15 cellular contexts compared by ENCODE assay signal in the genomic region with DNA sequence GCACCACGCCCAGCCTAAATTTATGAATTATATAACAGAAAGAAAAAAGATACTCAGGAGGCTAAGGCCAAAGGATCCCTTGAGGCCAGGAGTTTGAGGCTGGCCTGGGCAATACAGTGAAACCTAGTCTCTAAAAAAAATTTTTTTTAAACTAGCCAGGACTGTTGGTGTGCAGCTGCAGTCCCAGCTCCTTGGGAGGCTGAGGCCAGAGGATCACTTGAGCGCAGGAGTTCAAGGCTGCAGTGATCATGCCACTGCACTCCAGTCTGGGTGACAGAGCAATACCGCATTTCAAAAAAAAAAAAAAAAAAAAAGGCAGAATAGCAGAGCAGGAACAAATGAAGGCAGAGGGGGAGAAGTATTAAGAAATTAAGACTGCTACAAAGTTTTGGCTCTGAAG. TPM values are rescaled to one million over a fixed set of nuclear protein-coding genes. Genes with fewer than 3 reads are reported as not detected.
A peak's percentile ranks its signal among the peaks of the same experiment; 100 is the strongest.
DNase-seq lines count a peak whose midpoint lies in the region; ATAC-seq, FAIRE-seq and TF ChIP-seq lines count a peak whose summit lies in the region.
"Had no signal": no experiment of that assay in that cellular context is flagged by ENCODE, and none has a peak within 500 bp of the region (broad histone marks: within the 10 kb centered on the region; RNA-seq: fewer than 3 reads in every experiment).

No MANE protein-coding gene starts in this region.

- H3K27ac ChIP-seq in CD4-positive, alpha-beta memory T cell (ENCODE audit: low read depth, low read length): no peak overlapping the region
- H3K27ac ChIP-seq in uterus: no peak overlapping the region
- H3K27ac ChIP-seq: A549, PC-9 had no signal

- no peak overlapping the region for H3K4me3 ChIP-seq in CD4-positive, alpha-beta memory T cell (ENCODE audit: low read length in 2 of 2)
- H3K4me3 ChIP-seq in uterus: no peak overlapping the region
- H3K4me3 ChIP-seq: A549, PC-9 had no signal

- peaks cover 50% of the 10 kb centered on the region for H3K4me1 ChIP-seq in CD4-positive, alpha-beta memory T cell (ENCODE audit: insufficient read depth, low read length)
- H3K4me1 ChIP-seq in uterus: peaks cover 0 to 12% of the 10 kb centered on the region in 2 donors

- no peaks in the 10 kb centered on the region for H3K27me3 Mint-ChIP-seq in activated T-cell treated with anti-CD3 and anti-CD28 coated beads, Interleukin-2, amount 50 U/mL, for 72 hours (ENCODE audit: low read depth)
- H3K27me3 Mint-ChIP-seq in CD4-positive, alpha-beta memory T cell: no peaks in the 10 kb centered on the region
- no peaks in the 10 kb centered on the region for H3K27me3 Mint-ChIP-seq in activated T-helper 1 cell treated with anti-CD3 and anti-CD28 coated beads, Interleukin-12 subunit alpha, Interleukin-12 subunit beta, Interleukin-2, Interleukin-4 antibody, amounts not matched to agents 30 ng/mL and 10 ng/mL and 1 ng/mL, durations not matched to agents 14 hours and 24 hours and 36 hours (ENCODE audit: insufficient read depth)
- H3K27me3 Mint-ChIP-seq in neural crest cell (ENCODE audit: low read depth): no peaks in the 10 kb centered on the region

- POLR2A ChIA-PET in CD4-positive, alpha-beta memory T cell (lab: Charles Lee; ENCODE audit: partially characterized antibody): interaction anchor here (7.6 kb wide), 1 partner anchor 114 kb away, joined by 167 read pairs; the partner anchor contains the start of gene NFKBIA

- H3K27me3 ChIP-seq in CD4-positive, alpha-beta memory T cell (ENCODE audit: insufficient read depth, low read length): no peaks in the 10 kb centered on the region
- no peaks in the 10 kb centered on the region for H3K27me3 ChIP-seq in uterus

- H3K27ac Mint-ChIP-seq in activated T-cell treated with anti-CD3 and anti-CD28 coated beads, Interleukin-2, amount 50 U/mL, for 72 hours: peak overlapping the region; percentile 59
- H3K27ac Mint-ChIP-seq in CD4-positive, alpha-beta memory T cell: peak overlapping the region in 4 of 7 donors; percentile 43 to 70 (median 64)
- no peak overlapping the region for H3K27ac Mint-ChIP-seq in activated T-helper 1 cell treated with anti-CD3 and anti-CD28 coated beads, Interleukin-12 subunit alpha, Interleukin-12 subunit beta, Interleukin-2, Interleukin-4 antibody, amounts not matched to agents 30 ng/mL and 10 ng/mL and 1 ng/mL, durations not matched to agents 14 hours and 24 hours and 36 hours
- H3K27ac Mint-ChIP-seq in neural crest cell (ENCODE audit: unreplicated experiment): no peak overlapping the region
- H3K27ac Mint-ChIP-seq: CD8-positive, alpha-beta T cell had no signal

- no peak for DNase-seq in activated T-cell treated with anti-CD3 and anti-CD28 coated beads, Interleukin-2, amount 50 U/mL, for 72 hours
- no peak for DNase-seq in activated T-cell treated with anti-CD3 and anti-CD28 coated beads, Interleukin-2, amount 50 U/mL, for 1 hour
- no peak for DNase-seq in CD4-positive, alpha-beta memory T cell
- DNase-seq in activated T-helper 1 cell treated with anti-CD3 and anti-CD28 coated beads, Interleukin-12 subunit alpha, Interleukin-12 subunit beta, Interleukin-2, Interleukin-4 antibody, amounts not matched to agents 30 ng/mL and 10 ng/mL and 1 ng/mL, durations not matched to agents 14 hours and 24 hours and 36 hours (ENCODE audit: low spot score): no peak
- DNase-seq in neural crest cell (ENCODE audit: low read depth, low spot score): no peak
- no peak for DNase-seq in uterus
- DNase-seq in urothelium cell line (ENCODE audit: low spot score): no peak
- DNase-seq: CD8-positive, alpha-beta T cell; GOT3; NCI-H1092; NCI-H1694 treated with DMSO at 0.1 percent for 48 hours; NCI-H446; PC-9 had no signal

- intact Hi-C loops in CD4-positive, alpha-beta memory T cell (cut with micrococcal nuclease): loop anchor here (5.0 kb wide), 2 partner anchors 518 to 538 kb away; partner anchors contain the start of genes BRMS1L and RALGAPA1
- intact Hi-C loops in activated T-helper 1 cell treated with anti-CD3 and anti-CD28 coated beads, Interleukin-12 subunit alpha, Interleukin-12 subunit beta, Interleukin-2, Interleukin-4 antibody, amounts not matched to agents 30 ng/mL and 10 ng/mL and 1 ng/mL, durations not matched to agents 14 hours and 24 hours and 36 hours (cut with micrococcal nuclease): loop anchor here (5.0 to 10.0 kb wide), 4 partner anchors 243 to 538 kb away; partner anchors contain the start of genes BRMS1L and INSM2
- intact Hi-C loops in uterus (cut with DNase I; ENCODE audit: low total_unique reads): no loop called here

- H3K4me3 Mint-ChIP-seq in activated T-cell treated with anti-CD3 and anti-CD28 coated beads, Interleukin-2, amount 50 U/mL, for 72 hours: no peak overlapping the region
- H3K4me3 Mint-ChIP-seq in CD4-positive, alpha-beta memory T cell: peak overlapping the region in 1 of 8 donors; percentile 27
- H3K4me3 Mint-ChIP-seq in activated T-helper 1 cell treated with anti-CD3 and anti-CD28 coated beads, Interleukin-12 subunit alpha, Interleukin-12 subunit beta, Interleukin-2, Interleukin-4 antibody, amounts not matched to agents 30 ng/mL and 10 ng/mL and 1 ng/mL, durations not matched to agents 14 hours and 24 hours and 36 hours: peak overlapping the region; percentile 46
- H3K4me3 Mint-ChIP-seq in neural crest cell: peak overlapping the region; percentile 45
- H3K4me3 Mint-ChIP-seq: CD8-positive, alpha-beta T cell had no signal

- no peaks in the 10 kb centered on the region for H3K9me3 ChIP-seq in CD4-positive, alpha-beta memory T cell (ENCODE audit: control insufficient read depth in 1 of 2, low read length in 2 of 2)
- no peaks in the 10 kb centered on the region for H3K9me3 ChIP-seq in uterus
- H3K9me3 ChIP-seq: A549 had no signal

- no peaks in the 10 kb centered on the region for H3K36me3 ChIP-seq in CD4-positive, alpha-beta memory T cell (ENCODE audit: insufficient read depth, low read length)
- H3K36me3 ChIP-seq in uterus: no peaks in the 10 kb centered on the region

- H3K36me3 Mint-ChIP-seq in activated T-cell treated with anti-CD3 and anti-CD28 coated beads, Interleukin-2, amount 50 U/mL, for 72 hours (ENCODE audit: insufficient read depth in 2 of 2): peaks cover 12 to 14% of the 10 kb centered on the region in 2 donors
- peaks cover 0 to 11% of the 10 kb centered on the region in 2 donors for H3K36me3 Mint-ChIP-seq in CD4-positive, alpha-beta memory T cell
- H3K36me3 Mint-ChIP-seq in activated T-helper 1 cell treated with anti-CD3 and anti-CD28 coated beads, Interleukin-12 subunit alpha, Interleukin-12 subunit beta, Interleukin-2, Interleukin-4 antibody, amounts not matched to agents 30 ng/mL and 10 ng/mL and 1 ng/mL, durations not matched to agents 14 hours and 24 hours and 36 hours (ENCODE audit: low read depth): peaks cover 24% of the 10 kb centered on the region
- H3K36me3 Mint-ChIP-seq in neural crest cell (ENCODE audit: low read depth): no peaks in the 10 kb centered on the region

- CTCF ChIA-PET in CD4-positive, alpha-beta memory T cell (lab: Charles Lee; ENCODE audit: partially characterized antibody): no interaction called here

- H3K4me1 Mint-ChIP-seq in activated T-cell treated with anti-CD3 and anti-CD28 coated beads, Interleukin-2, amount 50 U/mL, for 72 hours (ENCODE audit: low read depth): peaks cover 72% of the 10 kb centered on the region
- H3K4me1 Mint-ChIP-seq in CD4-positive, alpha-beta memory T cell: peaks cover 38 to 68% (median 51%) of the 10 kb centered on the region in 4 donors
- H3K4me1 Mint-ChIP-seq in activated T-helper 1 cell treated with anti-CD3 and anti-CD28 coated beads, Interleukin-12 subunit alpha, Interleukin-12 subunit beta, Interleukin-2, Interleukin-4 antibody, amounts not matched to agents 30 ng/mL and 10 ng/mL and 1 ng/mL, durations not matched to agents 14 hours and 24 hours and 36 hours (ENCODE audit: low read depth): peaks cover 65% of the 10 kb centered on the region
- H3K4me1 Mint-ChIP-seq in neural crest cell: peaks cover 32% of the 10 kb centered on the region

- TF ChIP-seq CTCF in neural crest cell (conservative IDR thresholded peaks at IDR 0.05) (no peak), uterus (IDR thresholded peaks at IDR 0.05) (no peak)

- ATAC-seq in activated T-cell treated with anti-CD3 and anti-CD28 coated beads, Interleukin-2, amount 50 U/mL, for 72 hours (replicated peaks in 1 of 2): no peak
- ATAC-seq in HG03342 (IDR thresholded peaks at IDR 0.05; ENCODE audit: unreplicated experiment): no peak
- ATAC-seq: A549; CD8-positive, alpha-beta T cell had no signal

- peaks cover 0 to 1% of the 10 kb centered on the region in 2 donors for H3K9me3 Mint-ChIP-seq in activated T-cell treated with anti-CD3 and anti-CD28 coated beads, Interleukin-2, amount 50 U/mL, for 72 hours
- H3K9me3 Mint-ChIP-seq in CD4-positive, alpha-beta memory T cell: peaks cover 0 to 2% (median 0%) of the 10 kb centered on the region in 8 donors
- peaks cover 5% of the 10 kb centered on the region for H3K9me3 Mint-ChIP-seq in activated T-helper 1 cell treated with anti-CD3 and anti-CD28 coated beads, Interleukin-12 subunit alpha, Interleukin-12 subunit beta, Interleukin-2, Interleukin-4 antibody, amounts not matched to agents 30 ng/mL and 10 ng/mL and 1 ng/mL, durations not matched to agents 14 hours and 24 hours and 36 hours
- no peaks in the 10 kb centered on the region for H3K9me3 Mint-ChIP-seq in neural crest cell
- H3K9me3 Mint-ChIP-seq: CD8-positive, alpha-beta T cell had no signal

- TF ChIP-seq POLR2A in uterus (IDR thresholded peaks at IDR 0.05): no peak

- FAIRE-seq in urothelium cell line (lab: Jason Lieb, UNC): no peak
- FAIRE-seq: A549 had no signal

RNA-seq across cellular contexts. Expression of gene PSMA6, which starts 2.6 kb away (rescaled TPM):
- total RNA-seq in activated T-cell treated with anti-CD3 and anti-CD28 coated beads, Interleukin-2, amount 50 U/mL, for 72 hours: 100 to 1,000 TPM; 325 to 349 TPM
- 10 to 100 TPM; 84.6 to 86.2 TPM for total RNA-seq in CD4-positive, alpha-beta memory T cell
- 100 to 1,000 TPM; 329 to 413 TPM for polyA plus RNA-seq in CD4-positive, alpha-beta memory T cell
- total RNA-seq in activated T-helper 1 cell treated with anti-CD3 and anti-CD28 coated beads, Interleukin-12 subunit alpha, Interleukin-12 subunit beta, Interleukin-2, Interleukin-4 antibody, amounts not matched to agents 30 ng/mL and 10 ng/mL and 1 ng/mL, durations not matched to agents 14 hours and 24 hours and 36 hours: 475 and 479 TPM in 2 replicates
- 220 and 229 TPM in 2 replicates for total RNA-seq in neural crest cell
- total RNA-seq in uterus: 100 to 1,000 TPM; 114 to 180 (median 142) TPM

Comparison
In these comparisons a context has a peak if more than half of its experiments do, and no peak if none do; other contexts are left out.
1. H3K27ac Mint-ChIP-seq: peak in activated T-cell treated with anti-CD3 and anti-CD28 coated beads, Interleukin-2, amount 50 U/mL, for 72 hours (single experiment) and CD4-positive, alpha-beta memory T cell (4 of 7); none in activated T-helper 1 cell treated with anti-CD3 and anti-CD28 coated beads, Interleukin-12 subunit alpha, Interleukin-12 subunit beta, Interleukin-2, Interleukin-4 antibody, amounts not matched to agents 30 ng/mL and 10 ng/mL and 1 ng/mL, durations not matched to agents 14 hours and 24 hours and 36 hours (single experiment) and neural crest cell (single experiment).
2. H3K4me3 Mint-ChIP-seq: peak in activated T-helper 1 cell treated with anti-CD3 and anti-CD28 coated beads, Interleukin-12 subunit alpha, Interleukin-12 subunit beta, Interleukin-2, Interleukin-4 antibody, amounts not matched to agents 30 ng/mL and 10 ng/mL and 1 ng/mL, durations not matched to agents 14 hours and 24 hours and 36 hours (single experiment) and neural crest cell (single experiment); none in activated T-cell treated with anti-CD3 and anti-CD28 coated beads, Interleukin-2, amount 50 U/mL, for 72 hours (0 of 2).